8 cellular contexts compared by ENCODE assay signal in the genomic region with DNA sequence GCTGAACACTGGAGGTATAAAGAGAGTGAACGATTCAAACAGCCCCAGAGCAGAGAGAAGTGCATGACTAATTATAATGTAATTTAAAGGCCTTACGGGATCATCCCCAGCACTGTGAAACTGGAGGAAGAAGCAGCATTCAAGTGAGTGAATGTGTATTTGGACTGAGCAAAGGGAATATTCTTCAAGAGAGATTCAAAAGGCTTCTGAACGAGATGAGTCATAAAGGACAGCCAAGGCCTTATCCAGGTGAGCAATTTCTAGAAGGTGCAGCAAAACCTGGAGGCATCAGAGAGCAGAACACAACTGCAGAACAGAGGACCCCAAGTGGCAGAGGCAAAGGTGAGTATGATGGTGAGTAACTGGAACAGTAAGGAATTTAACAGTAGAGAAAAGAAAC.
DNase-seq lines count a peak whose midpoint lies in the region; ATAC-seq and TF ChIP-seq lines count a peak whose summit lies in the region.

No MANE protein-coding gene starts in this region.

- H3K27me3 Mint-ChIP-seq in endothelial cell (ENCODE audit: unreplicated experiment), result peaks cover 1% of the 10 kb centered on the region

- TF ChIP-seq CTCF in epithelial cell of proximal tubule (conservative IDR thresholded peaks at IDR 0.05; ENCODE audit: low read depth, low read length), result no peak
- no peak for TF ChIP-seq CTCF in endothelial cell (IDR thresholded peaks at IDR 0.05; ENCODE audit: unreplicated experiment)
- TF ChIP-seq CTCF in gastroesophageal sphincter (IDR thresholded peaks at IDR 0.05), result no peak

- H3K4me1 Mint-ChIP-seq in endothelial cell (ENCODE audit: unreplicated experiment), result peaks cover 12% of the 10 kb centered on the region

- H3K27ac Mint-ChIP-seq in endothelial cell (ENCODE audit: unreplicated experiment), result no peak overlapping the region

- H3K4me3 Mint-ChIP-seq in endothelial cell (ENCODE audit: unreplicated experiment), result no peak overlapping the region

- 55 to 77% methylated on average over 3 of the region's 3 CpGs for WGBS in gastroesophageal sphincter (ENCODE audit: low coverage in 1 of 2), 2 donors

- no peaks in the 10 kb centered on the region for H3K9me3 ChIP-seq in gastroesophageal sphincter

- H3K36me3 ChIP-seq in gastroesophageal sphincter, result no peaks in the 10 kb centered on the region

- no peak overlapping the region for H3K27ac ChIP-seq in gastroesophageal sphincter

- no peak for TF ChIP-seq POLR2A in gastroesophageal sphincter (IDR thresholded peaks at IDR 0.05)

- H3K4me1 ChIP-seq in gastroesophageal sphincter, result peaks cover 0 to 12% (median 0%) of the 10 kb centered on the region in 3 donors

- H3K27me3 ChIP-seq in gastroesophageal sphincter, result no peaks in the 10 kb centered on the region

- peak overlapping the region; percentile 43; the same call in 1 of the 2 replicates for H3K4me3 ChIP-seq in GM08714 (ENCODE audit: low read length)
- H3K4me3 ChIP-seq in epithelial cell of proximal tubule (ENCODE audit: low read depth, low read length), result no peak overlapping the region
- no peak overlapping the region for H3K4me3 ChIP-seq in gastroesophageal sphincter

- DNase-seq in epithelial cell of proximal tubule (ENCODE audit: low read depth) (peak; percentile 37), medulla oblongata (ENCODE audit: extremely low spot score) (no peak), endothelial cell (ENCODE audit: low spot score) (no peak), cerebellum (ENCODE audit: low spot score) (no peak)

- H3K9me3 Mint-ChIP-seq in endothelial cell (ENCODE audit: unreplicated experiment), result no peaks in the 10 kb centered on the region

- ATAC-seq in GM21367 (IDR thresholded peaks at IDR 0.05; ENCODE audit: unreplicated experiment), result peak; percentile 32
- peak; percentile 50 for ATAC-seq in HG03354 (IDR thresholded peaks at IDR 0.05; ENCODE audit: poor library complexity, severe bottlenecking, unreplicated experiment)
- ATAC-seq in gastroesophageal sphincter, result no peak

- TF ChIP-seq EP300 in gastroesophageal sphincter (IDR thresholded peaks at IDR 0.05), result no peak

- H3K36me3 Mint-ChIP-seq in endothelial cell (ENCODE audit: low read depth, unreplicated experiment), result peaks cover 21% of the 10 kb centered on the region
